8 cellular contexts compared by ENCODE assay signal in the genomic region with DNA sequence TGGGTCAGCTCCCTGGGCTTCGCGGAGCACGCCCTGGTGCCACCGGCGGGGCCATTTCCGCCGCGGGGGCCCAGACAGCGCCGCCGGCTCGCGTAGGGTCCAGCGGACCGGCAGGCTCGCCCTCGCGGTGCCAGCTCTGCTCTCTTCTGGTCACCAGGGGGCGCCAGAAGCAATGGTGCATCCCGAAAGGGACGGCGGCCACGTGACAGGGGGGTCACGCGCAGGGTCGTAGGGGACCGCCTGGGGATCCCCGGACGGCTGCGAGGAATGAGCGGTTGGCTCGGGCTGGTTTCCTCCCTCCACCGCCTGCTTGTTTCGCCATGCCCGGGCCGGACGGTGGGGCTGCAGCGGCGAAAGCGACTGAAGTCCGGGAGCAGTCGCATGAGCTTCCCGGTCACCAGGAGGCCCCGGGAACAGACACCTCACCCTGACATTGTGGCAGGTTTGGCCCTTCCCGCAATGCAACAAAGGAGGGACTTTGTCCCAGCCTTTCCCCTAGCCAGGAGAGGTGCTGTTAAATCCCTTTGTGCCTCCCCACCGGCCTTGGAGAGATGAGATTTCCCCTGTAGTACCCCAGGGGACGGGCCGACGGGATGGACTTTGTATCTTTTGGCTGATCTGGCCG. TPM values are rescaled to one million over a fixed set of nuclear protein-coding genes. Genes with fewer than 3 reads are reported as not detected.
DNase-seq lines count a peak whose midpoint lies in the region; ATAC-seq, FAIRE-seq and TF ChIP-seq lines count a peak whose summit lies in the region.

No MANE protein-coding gene starts in this region.

- DNase-seq in GM10266 (ENCODE audit: extremely low spot score) (peak; percentile 72), Panc1 (ENCODE audit: low read depth, low spot score) (no peak), activated gamma-delta T cell treated with Interleukin-2 at 50 U/mL for 16 hours (peak; percentile 56), frontal cortex (ENCODE audit: low spot score in 2 of 2) (peak; percentile 77 to 79), neural crest cell (ENCODE audit: low read depth, low spot score) (peak; percentile 69), stomach (peak; percentile 72)

- H3K27me3 ChIP-seq in Panc1 (ENCODE audit: control insufficient read depth, insufficient read depth, low read length) (no peaks in the 10 kb centered on the region), stomach (peaks cover 0 to 5% (median 0%) of the 10 kb centered on the region in 3 donors)

- H3K4me1 Mint-ChIP-seq in neural crest cell: no peaks in the 10 kb centered on the region

- no peaks in the 10 kb centered on the region for H3K27me3 Mint-ChIP-seq in neural crest cell (ENCODE audit: low read depth)

- intact Hi-C loops in Panc1 (cut with micrococcal nuclease; ENCODE audit: unreplicated experiment) (no loop called here), stomach (cut with DNase I; ENCODE audit: low total_unique reads) (no loop called here)

- H3K27ac ChIP-seq in Panc1 (ENCODE audit: low read length) (peak overlapping the region; percentile 63), stomach (no peak overlapping the region)

- POLR2A ChIA-PET in Panc1 (lab: Charles Lee): no interaction called here

- peak; percentile 70 for TF ChIP-seq CTCF in GM10266 (IDR thresholded peaks at IDR 0.05; ENCODE audit: control insufficient read depth, insufficient read depth, low read depth, missing control alignments)
- peak; percentile 93 for TF ChIP-seq CTCF in Panc1 (IDR thresholded peaks at IDR 0.05)
- peak; percentile 80 for TF ChIP-seq CTCF in neural crest cell (conservative IDR thresholded peaks at IDR 0.05)
- peak in 5 of 7 experiments; percentile 40 to 61 (median 53) for TF ChIP-seq CTCF in stomach (IDR thresholded peaks at IDR 0.05)

- peaks cover 2% of the 10 kb centered on the region for H3K9me3 Mint-ChIP-seq in neural crest cell

- H3K9me3 ChIP-seq in Panc1 (ENCODE audit: control insufficient read depth, insufficient read depth, low read depth, low read length): no peaks in the 10 kb centered on the region
- H3K9me3 ChIP-seq in stomach: no peaks in the 10 kb centered on the region

- peak; percentile 76 for ATAC-seq in HG03175 (IDR thresholded peaks at IDR 0.05; ENCODE audit: unreplicated experiment)
- peak; percentile 98 for ATAC-seq in Panc1
- ATAC-seq in GM21528 (IDR thresholded peaks at IDR 0.05; ENCODE audit: low FRiP score, unreplicated experiment): no peak

- 4 to 36% (median 26%) methylated on average over 10 to 49 of the region's 50 CpGs for WGBS in stomach, 5 donors

- H3K27ac Mint-ChIP-seq in neural crest cell (ENCODE audit: unreplicated experiment): no peak overlapping the region

- CTCF ChIA-PET in Panc1 (lab: Charles Lee): interaction anchor here (0.5 to 1.1 kb wide), 9 partner anchors 8 to 379 kb away, joined by 3 to 9 read pairs (median 3); no protein-coding TSS in a partner anchor

- FAIRE-seq in frontal cortex (lab: Jason Lieb, UNC): no peak

- H3K4me3 ChIP-seq in Panc1 (ENCODE audit: low read depth in 2 of 2, low read length in 2 of 2) (peak overlapping the region; percentile 46 to 51), stomach (peak overlapping the region; percentile 42 to 48 (median 44))

- H3K36me3 ChIP-seq in Panc1 (ENCODE audit: control insufficient read depth, insufficient read depth, low read length) (no peaks in the 10 kb centered on the region), stomach (no peaks in the 10 kb centered on the region)

- H3K4me1 ChIP-seq in Panc1 (ENCODE audit: control insufficient read depth, insufficient read depth, low read length): no peaks in the 10 kb centered on the region
- peaks cover 0 to 4% (median 2%) of the 10 kb centered on the region in 4 donors for H3K4me1 ChIP-seq in stomach

- no TSS peak for BruUV-seq in Panc1 (replicated peaks; lab: Mats Ljungman, UMichigan)

- peak overlapping the region; percentile 12 for H3K4me3 Mint-ChIP-seq in neural crest cell

- no peaks in the 10 kb centered on the region for H3K36me3 Mint-ChIP-seq in neural crest cell (ENCODE audit: low read depth)

- no peak for TF ChIP-seq POLR2A in stomach (IDR thresholded peaks at IDR 0.05)

- no peak for TF ChIP-seq EP300 in stomach (IDR thresholded peaks at IDR 0.05)

- in situ Hi-C loops in Panc1 (cut with HindIII; ENCODE audit: low pct_unique_long_range_greater_than_20kb, low sequenced_read_pairs): no loop called here

RNA-seq across cellular contexts. Expression of a gene that starts 15.8 kb away (rescaled TPM):
- total RNA-seq in Panc1 (2021; ENCODE audit: unreplicated experiment) (0.10 TPM), frontal cortex (61.6 TPM), neural crest cell (2.8 and 3.7 TPM in 2 replicates), stomach (1 to 10 TPM in 1 of 5 donors, not detected in 4; 2.0 TPM)
- polyA plus RNA-seq in Panc1 (2012; ENCODE audit: insufficient read length): not detected
- under 1 TPM in 1 of 3 donors, not detected in 2; 0.25 TPM for polyA plus RNA-seq in stomach

Comparison
In these comparisons a context has a peak if more than half of its experiments do, and no peak if none do; other contexts are left out.
1. RNA of a gene that starts 15.8 kb away (total RNA-seq): 61.6 TPM in frontal cortex (single experiment); 2.8 to 3.7 TPM in neural crest cell, 0.10 TPM in Panc1 (single experiment) and 2.0 TPM in stomach; every median in the first group is over 10 times any median in the second.
2. Peak in every context shown above with its lines, with median percentiles within 50 percentile points of each other: CTCF ChIP-seq.